ENCODE assay signal across 20 cellular contexts in genomic region chr9:125268394-125269013, GRCh38. TPM values are rescaled to one million over a fixed set of nuclear protein-coding genes. Genes with fewer than 3 reads are reported as not detected.
DNase-seq lines count a peak whose midpoint lies in the region; ATAC-seq and TF ChIP-seq lines count a peak whose summit lies in the region.
"Had no signal": no experiment of that assay in that cellular context is flagged by ENCODE, and none has a peak within 500 bp of the region (broad histone marks: within the 10 kb centered on the region; RNA-seq: fewer than 3 reads in every experiment).

No MANE protein-coding gene starts in this region.

- H3K4me1 ChIP-seq in Loucy (ENCODE audit: insufficient read depth, low read length, poor library complexity, severe bottlenecking) (peaks cover 24% of the 10 kb centered on the region), mesenchymal stem cell (ENCODE audit: control insufficient read depth, insufficient read depth, low read depth, low read length) (peaks cover 9% of the 10 kb centered on the region), thyroid gland (peaks cover 37 to 39% of the 10 kb centered on the region in 2 donors), BE2C (no peaks in the 10 kb centered on the region; the same call in 1 of the 2 replicates)
- H3K4me1 ChIP-seq: SJCRH30 had no signal

- no peak overlapping the region for H2BK15ac ChIP-seq in mesenchymal stem cell (ENCODE audit: low read depth, poor library complexity, severe bottlenecking)

- H3K4me3 Mint-ChIP-seq in activated naive CD8-positive, alpha-beta T cell: no peak overlapping the region
- no peak overlapping the region for H3K4me3 Mint-ChIP-seq in activated naive CD8-positive, alpha-beta T cell treated with anti-CD3 and anti-CD28 coated beads, Interleukin-2, amount 50 U/mL, for 24 hours
- H3K4me3 Mint-ChIP-seq: activated CD4-positive, alpha-beta T cell treated with anti-CD3 and anti-CD28 coated beads, Interleukin-2, amount 10 ng/mL, durations not matched to agents 24 days and 14 days had no signal

- no peak overlapping the region for H3K4ac ChIP-seq in mesenchymal stem cell (ENCODE audit: low read depth in 1 of 2, low read length in 2 of 2)

- peaks cover 96% of the 10 kb centered on the region for H3K79me2 ChIP-seq in Loucy (ENCODE audit: insufficient read depth, low read length)

- no peaks in the 10 kb centered on the region for H3K27me3 Mint-ChIP-seq in activated naive CD8-positive, alpha-beta T cell
- H3K27me3 Mint-ChIP-seq in activated naive CD8-positive, alpha-beta T cell treated with anti-CD3 and anti-CD28 coated beads, Interleukin-2, amount 50 U/mL, for 24 hours: no peaks in the 10 kb centered on the region
- H3K27me3 Mint-ChIP-seq: activated CD4-positive, alpha-beta T cell treated with anti-CD3 and anti-CD28 coated beads, Interleukin-2, amount 10 ng/mL, durations not matched to agents 24 days and 14 days; naive thymus-derived CD4-positive, alpha-beta T cell had no signal

- no peak overlapping the region for H2BK120ac ChIP-seq in mesenchymal stem cell (ENCODE audit: low read depth, low read length)

- peaks cover 3% of the 10 kb centered on the region for H3K79me1 ChIP-seq in mesenchymal stem cell (replicated peaks; ENCODE audit: low read length, poor library complexity, severe bottlenecking)

- no peak overlapping the region for H3K14ac ChIP-seq in mesenchymal stem cell (ENCODE audit: low read length in 2 of 2)

- H4K20me1 ChIP-seq in Loucy (ENCODE audit: insufficient read depth, low read length, poor library complexity, severe bottlenecking): peaks cover 55% of the 10 kb centered on the region

- H3K4me2 ChIP-seq in Loucy (ENCODE audit: low read depth, low read length, poor library complexity, severe bottlenecking) (peak overlapping the region; percentile 43), mesenchymal stem cell (ENCODE audit: low read length, poor library complexity, severe bottlenecking) (no peak overlapping the region)

- intact Hi-C loops in thyroid gland (cut with DNase I): no loop called here

- no peak for DNase-seq in activated naive CD8-positive, alpha-beta T cell treated with anti-CD3 and anti-CD28 coated beads, Interleukin-2, amount 50 U/mL, for 24 hours
- DNase-seq in mesenchymal stem cell: no peak
- DNase-seq in thyroid gland: peak; percentile 68 to 77
- DNase-seq in BE2C: no peak
- no peak for DNase-seq in NCI-H187 (lab: John Stamatoyannopoulos, UW)
- no peak for DNase-seq in stimulated activated CD4-positive, alpha-beta T cell treated with anti-CD3 and anti-CD28 coated beads, Interleukin-2, amount 100 ng/mL, for 48 hours
- DNase-seq: activated CD4-positive, alpha-beta T cell treated with anti-CD3 and anti-CD28 coated beads, Interleukin-2, amount 10 ng/mL, durations not matched to agents 24 days and 14 days; activated effector memory CD4-positive, alpha-beta T cell treated with anti-CD3 and anti-CD28 coated beads, Interleukin-2, amount 50 U/mL, for 16 hours; EL; foreskin keratinocyte; hypothalamus; mammary epithelial cell; naive thymus-derived CD4-positive, alpha-beta T cell; NCI-H146; SJCRH30; stimulated activated CD4-positive, alpha-beta T cell treated with anti-CD3 and anti-CD28 coated beads, Interleukin-1b, Interleukin-23, amount 100 ng/mL, for 48 hours; stimulated activated naive CD8-positive, alpha-beta T cell treated with anti-CD3 and anti-CD28 coated beads, Interleukin-15, Interleukin-2, amounts not matched to agents 100 U/mL and 50 U/mL, for 24 hours had no signal

- TF ChIP-seq CTCF in Loucy (conservative IDR thresholded peaks at IDR 0.05; ENCODE audit: low read length) (no peak), thyroid gland (IDR thresholded peaks at IDR 0.05) (no peak), BE2C (IDR thresholded peaks at IDR 0.05; ENCODE audit: low read depth, low read length) (no peak)

- H3F3A ChIP-seq in Loucy (ENCODE audit: low read depth): peaks cover 3% of the 10 kb centered on the region; the same call in 1 of the 2 replicates

- H3K27me3 ChIP-seq in Loucy (ENCODE audit: insufficient read depth, low read length, poor library complexity, severe bottlenecking) (no peaks in the 10 kb centered on the region), mesenchymal stem cell (ENCODE audit: control insufficient read depth in 1 of 2, insufficient read depth in 1 of 2, low read length in 2 of 2) (no peaks in the 10 kb centered on the region), thyroid gland (no peaks in the 10 kb centered on the region), BE2C (no peaks in the 10 kb centered on the region)
- H3K27me3 ChIP-seq: cardiac muscle cell, foreskin keratinocyte, SJCRH30 had no signal

- H2BK5ac ChIP-seq in mesenchymal stem cell (ENCODE audit: low read depth, low read length, poor library complexity, severe bottlenecking): no peak overlapping the region

- no peak overlapping the region for H4K8ac ChIP-seq in mesenchymal stem cell (ENCODE audit: low read length)

- peak overlapping the region; percentile 50 for H3K27ac Mint-ChIP-seq in activated naive CD8-positive, alpha-beta T cell
- no peak overlapping the region for H3K27ac Mint-ChIP-seq in activated naive CD8-positive, alpha-beta T cell treated with anti-CD3 and anti-CD28 coated beads, Interleukin-2, amount 50 U/mL, for 24 hours
- H3K27ac Mint-ChIP-seq: activated CD4-positive, alpha-beta T cell treated with anti-CD3 and anti-CD28 coated beads, Interleukin-2, amount 10 ng/mL, durations not matched to agents 24 days and 14 days had no signal

- no peak overlapping the region for H3K27ac ChIP-seq in mesenchymal stem cell (ENCODE audit: low read length, poor library complexity, severe bottlenecking)
- peak overlapping the region; percentile 51 to 71 (median 57) for H3K27ac ChIP-seq in thyroid gland
- H3K27ac ChIP-seq: cardiac muscle cell, foreskin keratinocyte, SJCRH30 had no signal

- H3K9me3 ChIP-seq in Loucy (ENCODE audit: insufficient read depth, low read depth, low read length) (no peaks in the 10 kb centered on the region), mesenchymal stem cell (ENCODE audit: control insufficient read depth, low read length) (no peaks in the 10 kb centered on the region), thyroid gland (no peaks in the 10 kb centered on the region), BE2C (no peaks in the 10 kb centered on the region)
- H3K9me3 ChIP-seq: SJCRH30 had no signal

- H3K9ac ChIP-seq in Loucy (ENCODE audit: low read depth, low read length, poor library complexity, severe bottlenecking) (no peak overlapping the region), mesenchymal stem cell (ENCODE audit: low read length) (peak overlapping the region; percentile 78)

- H3K36me3 ChIP-seq in Loucy (ENCODE audit: insufficient read depth, low read length) (no peaks in the 10 kb centered on the region), mesenchymal stem cell (ENCODE audit: control insufficient read depth in 1 of 2, insufficient read depth in 2 of 2, low read depth in 1 of 2, low read length in 2 of 2) (peaks cover 8 to 16% of the 10 kb centered on the region in 2 experiments), thyroid gland (no peaks in the 10 kb centered on the region), BE2C (peaks cover 22% of the 10 kb centered on the region)
- H3K36me3 ChIP-seq: cardiac muscle cell had no signal

- H3K4me1 Mint-ChIP-seq in activated naive CD8-positive, alpha-beta T cell (ENCODE audit: low read depth): peaks cover 55% of the 10 kb centered on the region
- H3K4me1 Mint-ChIP-seq in activated naive CD8-positive, alpha-beta T cell treated with anti-CD3 and anti-CD28 coated beads, Interleukin-2, amount 50 U/mL, for 24 hours: peaks cover 36% of the 10 kb centered on the region

- H3K23ac ChIP-seq in mesenchymal stem cell (ENCODE audit: low read length in 2 of 2): no peak overlapping the region

- H2AK5ac ChIP-seq in mesenchymal stem cell (ENCODE audit: low read length, severe bottlenecking): no peak overlapping the region

- 95% methylated on average over 2 of the region's 6 CpGs for WGBS in mesenchymal stem cell
- WGBS in thyroid gland, 2 donors: 25 to 44% methylated on average over 6 of the region's 6 CpGs

- H4K91ac ChIP-seq in mesenchymal stem cell (ENCODE audit: low read length): no peak overlapping the region

- H2AFZ ChIP-seq in Loucy (ENCODE audit: low read length) (no peak overlapping the region), mesenchymal stem cell (ENCODE audit: low read depth, low read length) (no peak overlapping the region)

- H3K9me2 ChIP-seq in Loucy (replicated peaks; ENCODE audit: low read depth, low read length): no peaks in the 10 kb centered on the region

- H2BK12ac ChIP-seq in mesenchymal stem cell (ENCODE audit: low read length in 2 of 2): no peak overlapping the region

- H3K4me3 ChIP-seq in Loucy (ENCODE audit: low read length, poor library complexity, severe bottlenecking): no peak overlapping the region
- no peak overlapping the region for H3K4me3 ChIP-seq in mesenchymal stem cell (ENCODE audit: insufficient read depth in 1 of 2, low read depth in 1 of 2, low read length in 2 of 2)
- H3K4me3 ChIP-seq in thyroid gland (replicated peaks in 1 of 3): no peak overlapping the region
- H3K4me3 ChIP-seq in BE2C (ENCODE audit: low read depth, low read length): no peak overlapping the region
- H3K4me3 ChIP-seq: cardiac muscle cell, SJCRH30 had no signal

- no peak for ATAC-seq in activated naive CD8-positive, alpha-beta T cell treated with anti-CD3 and anti-CD28 coated beads, Interleukin-2, amount 50 U/mL, for 24 hours
- ATAC-seq: foreskin keratinocyte; naive thymus-derived CD4-positive, alpha-beta T cell; stimulated activated naive CD8-positive, alpha-beta T cell treated with anti-CD3 and anti-CD28 coated beads, Interleukin-15, Interleukin-2, amounts not matched to agents 100 U/mL and 50 U/mL, for 24 hours had no signal

- no peak overlapping the region for H3K18ac ChIP-seq in mesenchymal stem cell (ENCODE audit: low read depth in 1 of 2, low read length in 2 of 2)

- H3K36me3 Mint-ChIP-seq in activated naive CD8-positive, alpha-beta T cell: peaks cover 16% of the 10 kb centered on the region
- peaks cover 38% of the 10 kb centered on the region for H3K36me3 Mint-ChIP-seq in activated naive CD8-positive, alpha-beta T cell treated with anti-CD3 and anti-CD28 coated beads, Interleukin-2, amount 50 U/mL, for 24 hours (ENCODE audit: low read depth)

- TF ChIP-seq POLR2A in thyroid gland (IDR thresholded peaks at IDR 0.05): no peak

- no peaks in the 10 kb centered on the region for H3K9me3 Mint-ChIP-seq in activated naive CD8-positive, alpha-beta T cell (ENCODE audit: low read depth)
- no peaks in the 10 kb centered on the region for H3K9me3 Mint-ChIP-seq in activated naive CD8-positive, alpha-beta T cell treated with anti-CD3 and anti-CD28 coated beads, Interleukin-2, amount 50 U/mL, for 24 hours
- H3K9me3 Mint-ChIP-seq: activated CD4-positive, alpha-beta T cell treated with anti-CD3 and anti-CD28 coated beads, Interleukin-2, amount 10 ng/mL, durations not matched to agents 24 days and 14 days; naive thymus-derived CD4-positive, alpha-beta T cell had no signal

RNA-seq across cellular contexts. Expression of gene GAPVD1, which starts 6.9 kb away (rescaled TPM):
- 19.1 TPM for polyA plus RNA-seq in mesenchymal stem cell (2013, experiment 1 of 2)
- polyA plus RNA-seq in mesenchymal stem cell (2013, experiment 2 of 2): 18.8 TPM
- total RNA-seq in thyroid gland: 100 to 1,000 TPM in 2 of 4 donors, 10 to 100 TPM in 2; 92.6 to 140 (median 104) TPM
- polyA plus RNA-seq in BE2C (2012; ENCODE audit: insufficient read depth, insufficient read length, low read depth): 30.3 TPM

RNA-seq across cellular contexts. Expression of gene HSPA5, which starts 27.4 kb away (rescaled TPM):
- polyA plus RNA-seq in mesenchymal stem cell (2013, experiment 1 of 2): 408 TPM
- 401 TPM for polyA plus RNA-seq in mesenchymal stem cell (2013, experiment 2 of 2)
- total RNA-seq in thyroid gland: 100 to 1,000 TPM; 202 to 921 (median 592) TPM
- polyA plus RNA-seq in BE2C (2012; ENCODE audit: insufficient read depth, insufficient read length, low read depth): 364 TPM

Comparison
In these comparisons a context has a peak if more than half of its experiments do, and no peak if none do; other contexts are left out.
1. DNase-seq: peak in thyroid gland (2 of 2); none in activated naive CD8-positive, alpha-beta T cell treated with anti-CD3 and anti-CD28 coated beads, Interleukin-2, amount 50 U/mL, for 24 hours (single experiment), mesenchymal stem cell (single experiment), BE2C (single experiment), NCI-H187 (0 of 2) and stimulated activated CD4-positive, alpha-beta T cell treated with anti-CD3 and anti-CD28 coated beads, Interleukin-2, amount 100 ng/mL, for 48 hours (0 of 2).